Comparison of ENCODE assay signal across 14 cellular contexts in the genomic region with DNA sequence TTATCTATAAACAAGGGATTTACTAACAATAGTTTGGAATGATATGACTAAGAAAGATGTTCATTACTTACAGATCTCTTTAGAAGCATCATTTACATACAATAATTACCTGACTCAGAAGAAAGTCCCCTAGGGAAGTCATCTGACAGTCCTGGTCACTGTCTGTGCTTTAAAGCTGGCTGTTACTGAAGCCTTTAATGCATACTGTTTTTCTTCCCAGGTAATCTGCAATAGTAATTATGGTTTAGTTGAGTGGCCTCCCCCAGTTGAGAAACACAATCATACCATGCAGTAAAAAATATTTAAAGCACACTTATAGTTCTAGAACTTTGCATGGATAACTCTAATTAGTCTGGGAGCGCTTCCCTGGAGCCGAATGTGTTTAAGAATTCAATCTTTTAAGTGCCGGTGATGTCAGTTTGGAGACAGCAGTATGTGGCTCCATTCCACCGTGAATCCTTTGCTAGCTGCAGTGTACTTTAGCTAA.
DNase-seq lines count a peak whose midpoint lies in the region; ATAC-seq and FAIRE-seq lines count a peak whose summit lies in the region.
"Had no signal": no experiment of that assay in that cellular context is flagged by ENCODE, and none has a peak within 500 bp of the region (broad histone marks: within the 10 kb centered on the region; RNA-seq: fewer than 3 reads in every experiment).

No MANE protein-coding gene starts in this region.

- H3K23ac ChIP-seq in mesendoderm (ENCODE audit: low read length) = no peak overlapping the region

- ATAC-seq in T-cell (replicated peaks in 1 of 4) (no peak), GM21526 (IDR thresholded peaks at IDR 0.05; ENCODE audit: low FRiP score, unreplicated experiment) (no peak)

- no peaks in the 10 kb centered on the region for H3K4me1 ChIP-seq in mesendoderm (ENCODE audit: control insufficient read depth, low read depth, low read length)

- no peaks in the 10 kb centered on the region for H3K79me2 ChIP-seq in mesendoderm (ENCODE audit: control insufficient read depth, insufficient read depth, low read length)

- no peak overlapping the region for H3K27ac ChIP-seq in mesendoderm (ENCODE audit: low read depth, low read length)
- no peak overlapping the region for H3K27ac ChIP-seq in substantia nigra (ENCODE audit: low read depth, low read length, poor library complexity, severe bottlenecking)

- H3K4me3 ChIP-seq in mesendoderm (ENCODE audit: low read length) = no peak overlapping the region
- H3K4me3 ChIP-seq: tibial nerve had no signal

- no peaks in the 10 kb centered on the region for H3K79me1 ChIP-seq in mesendoderm (ENCODE audit: low read length)

- H2AK5ac ChIP-seq in mesendoderm (ENCODE audit: low read length) = no peak overlapping the region

- no CpG with 5 or more reads among the region's 4 CpGs for WGBS in mesendoderm (ENCODE audit: extremely low coverage, insufficient coverage, low lambda C conversion rate)

- POLR2A ChIA-PET in T-cell (lab: Charles Lee) = no interaction called here

- no peak overlapping the region for H3K4ac ChIP-seq in mesendoderm (ENCODE audit: low read depth, low read length)

- H2BK15ac ChIP-seq in mesendoderm (replicated peaks; ENCODE audit: low read depth) = no peak overlapping the region

- no peak overlapping the region for H3K4me2 ChIP-seq in mesendoderm (ENCODE audit: low read length)

- no peaks in the 10 kb centered on the region for H3K27me3 Mint-ChIP-seq in T-cell

- H4K5ac ChIP-seq in mesendoderm (ENCODE audit: low read length) = no peak overlapping the region

- H2BK5ac ChIP-seq in mesendoderm (ENCODE audit: low read length) = no peak overlapping the region

- peak overlapping the region; percentile 53 to 62 for H3K27ac Mint-ChIP-seq in T-cell

- CTCF ChIA-PET in T-cell (lab: Charles Lee) = interaction anchor here (0.7 kb wide), 2 partner anchors 136 to 142 kb away, joined by 4 read pairs; no protein-coding TSS in a partner anchor

- no peak overlapping the region for H3K9ac ChIP-seq in mesendoderm (ENCODE audit: low read length)

- H3K36me3 ChIP-seq in mesendoderm (ENCODE audit: control insufficient read depth, insufficient read depth, low read length) = no peaks in the 10 kb centered on the region
- H3K36me3 ChIP-seq: tibial nerve had no signal

- no peak for FAIRE-seq in RCC 7860 (lab: Jason Lieb, UNC)

- peak; percentile 10 for DNase-seq in NCI-H2227 (lab: John Stamatoyannopoulos, UW; ENCODE audit: unreplicated experiment)
- no peak for DNase-seq in NCI-H2227 treated with DMSO at 0.1 percent for 48 hours (lab: John Stamatoyannopoulos, UW)
- peak; percentile 67 for DNase-seq in EH (ENCODE audit: low read depth)
- no peak for DNase-seq in T-cell
- peak; percentile 34 for DNase-seq in mesendoderm
- DNase-seq in substantia nigra (lab: John Stamatoyannopoulos, UW) = no peak
- DNase-seq in RCC 7860 (ENCODE audit: low spot score) = no peak
- DNase-seq: activated naive CD4-positive, alpha-beta T cell treated with anti-CD3 and anti-CD28 coated beads for 36 hours; KBM-7; NCI-H2029 treated with DMSO at 0.1 percent for 48 hours; posterior cingulate gyrus; SW 1271 had no signal

- no peaks in the 10 kb centered on the region for H3K9me3 Mint-ChIP-seq in T-cell
- H3K9me3 Mint-ChIP-seq: activated naive CD4-positive, alpha-beta T cell treated with anti-CD3 and anti-CD28 coated beads for 36 hours had no signal

- H4K8ac ChIP-seq in mesendoderm (ENCODE audit: low read depth, low read length) = no peak overlapping the region

- H3K36me3 Mint-ChIP-seq in T-cell = peaks cover 4% of the 10 kb centered on the region

- H3K18ac ChIP-seq in mesendoderm (ENCODE audit: low read length) = no peak overlapping the region

- no peak overlapping the region for H3K4me3 Mint-ChIP-seq in T-cell
- H3K4me3 Mint-ChIP-seq: activated naive CD4-positive, alpha-beta T cell treated with anti-CD3 and anti-CD28 coated beads for 36 hours had no signal

- H3K4me1 Mint-ChIP-seq in T-cell = peaks cover 62 to 75% (median 68%) of the 10 kb centered on the region in 3 donors

- H2BK120ac ChIP-seq in mesendoderm (ENCODE audit: low read depth, low read length) = no peak overlapping the region

- no peak overlapping the region for H3K56ac ChIP-seq in mesendoderm (ENCODE audit: low read length)

- no peaks in the 10 kb centered on the region for H3K27me3 ChIP-seq in mesendoderm (ENCODE audit: insufficient read depth, low read length, poor library complexity)
- H3K27me3 ChIP-seq: tibial nerve had no signal

Comparison
In these comparisons a context has a peak if more than half of its experiments do, and no peak if none do; other contexts are left out.
1. DNase-seq: peak in NCI-H2227 (single experiment), EH (single experiment) and mesendoderm (single experiment); none in NCI-H2227 treated with DMSO at 0.1 percent for 48 hours (single experiment), T-cell (0 of 34), substantia nigra (0 of 49) and RCC 7860 (single experiment).